In genomic region chr13:113864303-113864890, GRCh38 we compare ENCODE assay signal across 7 cellular contexts. TPM values are rescaled to one million over a fixed set of nuclear protein-coding genes. Genes with fewer than 3 reads are reported as not detected.
DNase-seq lines count a peak whose midpoint lies in the region; ATAC-seq and TF ChIP-seq lines count a peak whose summit lies in the region.

No MANE protein-coding gene starts in this region.

- no peaks in the 10 kb centered on the region for H3K36me3 Mint-ChIP-seq in activated T-helper 1 cell treated with anti-CD3 and anti-CD28 coated beads, Interleukin-12 subunit alpha, Interleukin-12 subunit beta, Interleukin-2, Interleukin-4 antibody, amounts not matched to agents 30 ng/mL and 10 ng/mL and 1 ng/mL, durations not matched to agents 14 hours and 24 hours and 36 hours (ENCODE audit: low read depth)
- H3K36me3 Mint-ChIP-seq in stimulated activated memory B cell treated with anti-CD40 and anti-IgM and Interleukin-4, amounts not matched to agents 10 μg/mL and 1 μg/mL and 100 μg/mL, for 72 hours: peaks cover 31% of the 10 kb centered on the region

- 31% methylated on average over 10 of the region's 10 CpGs for WGBS in hepatocyte (ENCODE audit: low lambda C conversion rate, missing lambda C conversion rate)

- H3K4me1 ChIP-seq in hepatocyte (ENCODE audit: insufficient read depth): peaks cover 30% of the 10 kb centered on the region

- ATAC-seq in stimulated activated memory B cell treated with anti-CD40 and anti-IgM and Interleukin-4, amounts not matched to agents 10 μg/mL and 1 μg/mL and 100 μg/mL, for 72 hours: no peak
- ATAC-seq in GM21423 (IDR thresholded peaks at IDR 0.05; ENCODE audit: unreplicated experiment) (no peak), HG02759 (IDR thresholded peaks at IDR 0.05; ENCODE audit: unreplicated experiment) (no peak)

- H3K27me3 ChIP-seq in hepatocyte: no peaks in the 10 kb centered on the region

- no peaks in the 10 kb centered on the region for H3K9me2 ChIP-seq in hepatocyte (replicated peaks; ENCODE audit: insufficient read depth)

- DNase-seq in HCEC 1CT: peak; percentile 72
- no peak for DNase-seq in activated T-helper 1 cell treated with anti-CD3 and anti-CD28 coated beads, Interleukin-12 subunit alpha, Interleukin-12 subunit beta, Interleukin-2, Interleukin-4 antibody, amounts not matched to agents 30 ng/mL and 10 ng/mL and 1 ng/mL, durations not matched to agents 14 hours and 24 hours and 36 hours (ENCODE audit: low spot score)
- DNase-seq in hepatocyte (ENCODE audit: low spot score): no peak
- no peak for DNase-seq in occipital lobe (lab: John Stamatoyannopoulos, UW)

- H3K27ac Mint-ChIP-seq in activated T-helper 1 cell treated with anti-CD3 and anti-CD28 coated beads, Interleukin-12 subunit alpha, Interleukin-12 subunit beta, Interleukin-2, Interleukin-4 antibody, amounts not matched to agents 30 ng/mL and 10 ng/mL and 1 ng/mL, durations not matched to agents 14 hours and 24 hours and 36 hours: no peak overlapping the region
- no peak overlapping the region for H3K27ac Mint-ChIP-seq in stimulated activated memory B cell treated with anti-CD40 and anti-IgM and Interleukin-4, amounts not matched to agents 10 μg/mL and 1 μg/mL and 100 μg/mL, for 72 hours

- TF ChIP-seq CTCF in hepatocyte (IDR thresholded peaks at IDR 0.05; ENCODE audit: poor library complexity): no peak

- H3K27me3 Mint-ChIP-seq in activated T-helper 1 cell treated with anti-CD3 and anti-CD28 coated beads, Interleukin-12 subunit alpha, Interleukin-12 subunit beta, Interleukin-2, Interleukin-4 antibody, amounts not matched to agents 30 ng/mL and 10 ng/mL and 1 ng/mL, durations not matched to agents 14 hours and 24 hours and 36 hours (ENCODE audit: insufficient read depth): peaks cover 42% of the 10 kb centered on the region
- H3K27me3 Mint-ChIP-seq in stimulated activated memory B cell treated with anti-CD40 and anti-IgM and Interleukin-4, amounts not matched to agents 10 μg/mL and 1 μg/mL and 100 μg/mL, for 72 hours: peaks cover 52% of the 10 kb centered on the region

- no peaks in the 10 kb centered on the region for H3K9me3 ChIP-seq in hepatocyte (ENCODE audit: low read depth)

- H3K4me2 ChIP-seq in hepatocyte: peak overlapping the region; percentile 98

- H3K36me3 ChIP-seq in hepatocyte (replicated peaks; ENCODE audit: insufficient read depth, low read depth): no peaks in the 10 kb centered on the region

- H3K27ac ChIP-seq in hepatocyte: peak overlapping the region; percentile 32

- no peaks in the 10 kb centered on the region for H4K20me1 ChIP-seq in hepatocyte (ENCODE audit: insufficient read depth, poor library complexity, severe bottlenecking)

- H3K4me3 Mint-ChIP-seq in activated T-helper 1 cell treated with anti-CD3 and anti-CD28 coated beads, Interleukin-12 subunit alpha, Interleukin-12 subunit beta, Interleukin-2, Interleukin-4 antibody, amounts not matched to agents 30 ng/mL and 10 ng/mL and 1 ng/mL, durations not matched to agents 14 hours and 24 hours and 36 hours: peak overlapping the region; percentile 67
- H3K4me3 Mint-ChIP-seq in stimulated activated memory B cell treated with anti-CD40 and anti-IgM and Interleukin-4, amounts not matched to agents 10 μg/mL and 1 μg/mL and 100 μg/mL, for 72 hours: peak overlapping the region; percentile 64

- H3K4me3 ChIP-seq in hepatocyte: peak overlapping the region; percentile 57

- peaks cover 5% of the 10 kb centered on the region for H3K4me1 Mint-ChIP-seq in activated T-helper 1 cell treated with anti-CD3 and anti-CD28 coated beads, Interleukin-12 subunit alpha, Interleukin-12 subunit beta, Interleukin-2, Interleukin-4 antibody, amounts not matched to agents 30 ng/mL and 10 ng/mL and 1 ng/mL, durations not matched to agents 14 hours and 24 hours and 36 hours (ENCODE audit: low read depth)
- H3K4me1 Mint-ChIP-seq in stimulated activated memory B cell treated with anti-CD40 and anti-IgM and Interleukin-4, amounts not matched to agents 10 μg/mL and 1 μg/mL and 100 μg/mL, for 72 hours: peaks cover 42% of the 10 kb centered on the region

- peaks cover 12% of the 10 kb centered on the region for H3K79me2 ChIP-seq in hepatocyte

- H3K9me3 Mint-ChIP-seq in activated T-helper 1 cell treated with anti-CD3 and anti-CD28 coated beads, Interleukin-12 subunit alpha, Interleukin-12 subunit beta, Interleukin-2, Interleukin-4 antibody, amounts not matched to agents 30 ng/mL and 10 ng/mL and 1 ng/mL, durations not matched to agents 14 hours and 24 hours and 36 hours: peaks cover 2% of the 10 kb centered on the region
- peaks cover 8% of the 10 kb centered on the region for H3K9me3 Mint-ChIP-seq in stimulated activated memory B cell treated with anti-CD40 and anti-IgM and Interleukin-4, amounts not matched to agents 10 μg/mL and 1 μg/mL and 100 μg/mL, for 72 hours

- intact Hi-C loops in activated T-helper 1 cell treated with anti-CD3 and anti-CD28 coated beads, Interleukin-12 subunit alpha, Interleukin-12 subunit beta, Interleukin-2, Interleukin-4 antibody, amounts not matched to agents 30 ng/mL and 10 ng/mL and 1 ng/mL, durations not matched to agents 14 hours and 24 hours and 36 hours (cut with micrococcal nuclease): loop anchor here (5.0 kb wide), 1 partner anchor 363 kb away; no protein-coding TSS in a partner anchor

- peak overlapping the region; percentile 84 for H2AFZ ChIP-seq in hepatocyte

RNA-seq across cellular contexts. Expression of gene GAS6, which starts 0.5 kb away (rescaled TPM):
- 0.62 and 0.98 TPM in 2 replicates for total RNA-seq in activated T-helper 1 cell treated with anti-CD3 and anti-CD28 coated beads, Interleukin-12 subunit alpha, Interleukin-12 subunit beta, Interleukin-2, Interleukin-4 antibody, amounts not matched to agents 30 ng/mL and 10 ng/mL and 1 ng/mL, durations not matched to agents 14 hours and 24 hours and 36 hours
- total RNA-seq in hepatocyte (62.5 and 70.0 TPM in 2 replicates), occipital lobe (21.8 TPM)
- polyA plus RNA-seq in hepatocyte: 146 and 163 TPM in 2 replicates

Comparison
In these comparisons a context has a peak if more than half of its experiments do, and no peak if none do; other contexts are left out.
1. RNA of gene GAS6, which starts 0.5 kb away (total RNA-seq): 62.5 to 70.0 TPM in hepatocyte and 21.8 TPM in occipital lobe (single experiment); 0.62 to 0.98 TPM in activated T-helper 1 cell treated with anti-CD3 and anti-CD28 coated beads, Interleukin-12 subunit alpha, Interleukin-12 subunit beta, Interleukin-2, Interleukin-4 antibody, amounts not matched to agents 30 ng/mL and 10 ng/mL and 1 ng/mL, durations not matched to agents 14 hours and 24 hours and 36 hours; every median in the first group is over 10 times any median in the second.